In the genomic region with DNA sequence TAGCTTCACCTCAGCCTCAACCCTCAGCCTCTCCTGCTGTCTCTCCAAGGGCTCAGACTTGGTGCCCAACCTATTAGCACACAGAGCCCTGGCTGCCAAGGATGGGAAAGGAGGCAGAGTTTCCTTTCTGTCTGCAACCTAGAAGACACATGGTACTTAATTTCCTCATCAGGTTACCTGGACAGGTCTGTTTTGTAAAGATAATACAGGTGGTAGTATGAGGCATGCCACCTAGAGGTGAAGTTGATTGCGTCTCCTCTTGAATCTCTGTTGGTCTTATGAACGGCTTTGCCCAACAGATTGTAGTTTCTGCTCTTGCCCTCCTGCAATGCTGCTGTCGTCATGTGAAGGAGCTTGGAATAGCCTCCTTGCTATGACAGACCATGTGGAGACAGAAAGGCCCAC, we compare ENCODE assay signal across 12 cellular contexts. TPM values are rescaled to one million over a fixed set of nuclear protein-coding genes. Genes with fewer than 3 reads are reported as not detected.
DNase-seq lines count a peak whose midpoint lies in the region; ATAC-seq, FAIRE-seq and TF ChIP-seq lines count a peak whose summit lies in the region.
"Had no signal": no experiment of that assay in that cellular context is flagged by ENCODE, and none has a peak within 500 bp of the region (broad histone marks: within the 10 kb centered on the region; RNA-seq: fewer than 3 reads in every experiment).

No MANE protein-coding gene starts in this region.

- 15% methylated on average over 3 of the region's 3 CpGs for WGBS in HepG2 (ENCODE audit: low lambda C conversion rate)

- CTCF ChIA-PET in HepG2 (lab: Yijun Ruan, JAX; ENCODE audit: low intra/inter-chr PET ratio, low total read pairs): interaction anchor here (1.0 kb wide), 1 partner anchor 157 kb away, joined by 6 read pairs; no protein-coding TSS in a partner anchor

- H3K27ac ChIP-seq in Karpas-422 (ENCODE audit: low read length) (no peak overlapping the region), angular gyrus (ENCODE audit: low read depth, low read length) (peak overlapping the region; percentile 69), HepG2 (ENCODE audit: extremely low read length, insufficient read depth, low read length) (no peak overlapping the region)

- H3K4me1 ChIP-seq in Karpas-422 (ENCODE audit: low read length) (no peaks in the 10 kb centered on the region), HepG2 (ENCODE audit: insufficient read depth, low read length) (peaks cover 39% of the 10 kb centered on the region)

- H4K20me1 ChIP-seq in Karpas-422 (ENCODE audit: insufficient read depth, low read depth, low read length) (no peaks in the 10 kb centered on the region), HepG2 (ENCODE audit: insufficient read depth, low read length) (no peaks in the 10 kb centered on the region)

- H3K4me3 ChIP-seq in Karpas-422 (ENCODE audit: low read length): no peak overlapping the region
- H3K4me3 ChIP-seq in HepG2 (replicated peaks in 1 of 3; ENCODE audit: insufficient read depth in 1 of 3, low read depth in 2 of 3, low read length in 3 of 3): no peak overlapping the region
- H3K4me3 ChIP-seq in foreskin fibroblast (ENCODE audit: low read depth in 1 of 2, low read length in 2 of 2): no peak overlapping the region
- H3K4me3 ChIP-seq: heart right ventricle had no signal

- peak; percentile 22; the same call in 1 of the 2 replicates for TF ChIP-seq RAD21 in HepG2 (CRISPR knock-in tag; IDR thresholded peaks at IDR 0.05)

- intact Hi-C loops in HepG2 (cut with micrococcal nuclease; ENCODE audit: unreplicated experiment): loop anchor here (1.0 to 2.0 kb wide), 3 partner anchors 26 to 157 kb away; a partner anchor contains a TSS

- no TSS peak for BruUV-seq in HepG2 (replicated peaks; lab: Mats Ljungman, UMichigan)

- H3K9ac ChIP-seq in Karpas-422 (ENCODE audit: low read length) (no peak overlapping the region), HepG2 (ENCODE audit: insufficient read depth, low read depth, low read length) (no peak overlapping the region)

- no peaks in the 10 kb centered on the region for H3K79me2 ChIP-seq in Karpas-422 (ENCODE audit: low read length)
- H3K79me2 ChIP-seq in HepG2 (ENCODE audit: insufficient read depth, low read length): no peaks in the 10 kb centered on the region

- H3K4me2 ChIP-seq in Karpas-422 (ENCODE audit: low read depth, low read length, poor library complexity, severe bottlenecking) (no peak overlapping the region), HepG2 (ENCODE audit: low read depth, low read length) (no peak overlapping the region)

- FAIRE-seq in HepG2 (lab: Jason Lieb, UNC): peak; percentile 81
- FAIRE-seq: GM18507 had no signal

- H3K36me3 ChIP-seq in Karpas-422 (ENCODE audit: insufficient read depth, low read length) (no peaks in the 10 kb centered on the region), HepG2 (replicated peaks in 1 of 2; ENCODE audit: control insufficient read depth in 1 of 2, insufficient read depth in 2 of 2, low read length in 2 of 2) (no peaks in the 10 kb centered on the region)
- H3K36me3 ChIP-seq: heart right ventricle had no signal

- peak; percentile 66 for DNase-seq in G401 (ENCODE audit: low spot score)
- DNase-seq in Karpas-422: peak; percentile 51
- peak; percentile 55 for DNase-seq in HepG2 (ENCODE audit: low spot score)
- no peak for DNase-seq in activated CD8-positive, alpha-beta memory T cell treated with anti-CD3 and anti-CD28 coated beads, Interleukin-2, amount 50 U/mL, for 48 hours
- no peak for DNase-seq in hypothalamus (lab: John Stamatoyannopoulos, UW)
- DNase-seq in foreskin fibroblast: no peak
- DNase-seq: activated naive CD8-positive, alpha-beta T cell treated with anti-CD3 and anti-CD28 coated beads for 36 hours; heart right ventricle; KBM-7 had no signal

- TF ChIP-seq EP300 in HepG2 (IDR thresholded peaks at IDR 0.05; ENCODE audit: low read depth in 2 of 2, low read length in 2 of 2) (no peak), HepG2 (CRISPR knock-in tag; IDR thresholded peaks at IDR 0.05; ENCODE audit: borderline replicate concordance) (no peak)

- TF ChIP-seq POLR2A in HepG2 (IDR thresholded peaks at IDR 0.05; ENCODE audit: insufficient read depth in 1 of 2, low read depth in 2 of 2, low read length in 2 of 2): no peak

- TF ChIP-seq CTCF in HepG2 (CRISPR knock-in tag; IDR thresholded peaks at IDR 0.05) (peak; percentile 73), foreskin fibroblast (IDR thresholded peaks at IDR 0.05; ENCODE audit: low read depth, low read length) (no peak)

- H3K9me3 ChIP-seq in Karpas-422 (ENCODE audit: low read length) (no peaks in the 10 kb centered on the region), HepG2 (ENCODE audit: low read length) (no peaks in the 10 kb centered on the region)

- POLR2A ChIA-PET in HepG2 (lab: Yijun Ruan, JAX): no interaction called here

- H3K27me3 ChIP-seq in Karpas-422 (ENCODE audit: low read length): no peaks in the 10 kb centered on the region
- H3K27me3 ChIP-seq in HepG2 (ENCODE audit: control insufficient read depth in 1 of 2, insufficient read depth in 2 of 2, low read length in 2 of 2): no peaks in the 10 kb centered on the region
- H3K27me3 ChIP-seq: heart right ventricle had no signal

- no peak overlapping the region for H2AFZ ChIP-seq in Karpas-422 (ENCODE audit: low read length)
- peak overlapping the region; percentile 4 for H2AFZ ChIP-seq in HepG2 (ENCODE audit: low read length)

- H3K9me2 ChIP-seq in Karpas-422 (replicated peaks; ENCODE audit: insufficient read depth, low read length): no peaks in the 10 kb centered on the region

- in situ Hi-C loops in G401 (cut with HindIII; ENCODE audit: low sequenced_read_pairs) (no loop called here), HepG2 (cut with HindIII; ENCODE audit: extremely low pct_ligation_motif_present, low pct_unique_long_range_greater_than_20kb) (loop anchor here (10.0 kb wide), 1 partner anchor 51 kb away; a partner anchor contains a TSS)

- ATAC-seq in HepG2: peak; percentile 77
- ATAC-seq in HG02870 (IDR thresholded peaks at IDR 0.05; ENCODE audit: unreplicated experiment): no peak

TF ChIP-seq in HepG2, 621 proteins besides CTCF, POLR2A, EP300 and RAD21 (continues in another document):
- TF ChIP-seq PRPF4 (IDR thresholded peaks at IDR 0.05; ENCODE audit: low read depth, low read length, poor library complexity, severe bottlenecking): no peak

RNA-seq across cellular contexts. Expression of a gene that starts 44.5 kb away (rescaled TPM):
- 42.8 and 51.0 TPM in 2 replicates for total RNA-seq in G401 (2014; rRNA removed; shearing (Covaris generic))
- total RNA-seq in Karpas-422 (2014; rRNA removed; shearing (Covaris generic); ENCODE audit: low replicate concordance): 176 and 180 TPM in 2 replicates
- 66.4 and 108 TPM in 2 replicates for total RNA-seq in HepG2 (2016; rRNA removed; fragmentation: Illumina TruSeq; extraction: Trizol)
- 6.8 and 8.0 TPM in 2 replicates for total RNA-seq in HepG2 (2016; cell fraction: cytosol; rRNA removed; fragmentation: Illumina TruSeq; extraction: Trizol; ENCODE audit: low read depth)
- total RNA-seq in HepG2 (2016; cell fraction: insoluble cytoplasmic fraction; rRNA removed; fragmentation: Illumina TruSeq; extraction: Trizol): 66.9 and 102 TPM in 2 replicates
- 26.4 and 27.1 TPM in 2 replicates for total RNA-seq in HepG2 (2016; cell fraction: membrane; rRNA removed; fragmentation: Illumina TruSeq; extraction: Trizol)
- total RNA-seq in HepG2 (2016; cell fraction: nucleus; rRNA removed; fragmentation: Illumina TruSeq; extraction: Trizol): 37.8 and 39.3 TPM in 2 replicates
- polyA plus RNA-seq in HepG2 (2011; rRNA removed): 27.3 and 31.0 TPM in 2 replicates
- polyA plus RNA-seq in HepG2 (2011; cell fraction: cytosol; rRNA removed): 23.0 and 32.3 TPM in 2 replicates
- 13.2 and 16.8 TPM in 2 replicates for polyA plus RNA-seq in HepG2 (2011; cell fraction: nucleus; rRNA removed)
- 32.6 and 37.2 TPM in 2 replicates for polyA plus RNA-seq in HepG2 (2012)
- 2.5 and 3.5 TPM in 2 replicates for polyA plus RNA-seq in HepG2 (2016; cell fraction: cytosol; fragmentation: Illumina TruSeq; extraction: Trizol; ENCODE audit: low read depth)
- 62.4 and 63.9 TPM in 2 replicates for polyA plus RNA-seq in HepG2 (2016; cell fraction: insoluble cytoplasmic fraction; fragmentation: Illumina TruSeq; extraction: Trizol; ENCODE audit: low read depth)
- polyA plus RNA-seq in HepG2 (2016; cell fraction: membrane; fragmentation: Illumina TruSeq; extraction: Trizol; ENCODE audit: low read depth): 11.9 and 14.5 TPM in 2 replicates
- 27.7 and 40.2 TPM in 2 replicates for polyA plus RNA-seq in HepG2 (2016; cell fraction: nucleus; fragmentation: Illumina TruSeq; extraction: Trizol; ENCODE audit: insufficient read depth, low read depth)
- 70.4 and 98.0 TPM in 2 replicates for polyA minus RNA-seq in HepG2 (2011; rRNA and poly(A)+ RNA removed; ENCODE audit: low replicate concordance)
- polyA minus RNA-seq in HepG2 (2011; cell fraction: cytosol; rRNA and poly(A)+ RNA removed): 69.4 and 79.3 TPM in 2 replicates
- 46.7 and 61.4 TPM in 2 replicates for polyA minus RNA-seq in HepG2 (2011; cell fraction: nucleus; rRNA and poly(A)+ RNA removed)

RNA-seq across cellular contexts. Expression of a gene that starts 51.9 kb away (rescaled TPM):
- 10.9 and 13.4 TPM in 2 replicates for total RNA-seq in G401 (2014; rRNA removed; shearing (Covaris generic))
- total RNA-seq in Karpas-422 (2014; rRNA removed; shearing (Covaris generic); ENCODE audit: low replicate concordance): 22.7 and 37.8 TPM in 2 replicates
- 12.6 and 19.8 TPM in 2 replicates for total RNA-seq in HepG2 (2016; rRNA removed; fragmentation: Illumina TruSeq; extraction: Trizol)
- 1.5 and 1.9 TPM in 2 replicates for total RNA-seq in HepG2 (2016; cell fraction: cytosol; rRNA removed; fragmentation: Illumina TruSeq; extraction: Trizol; ENCODE audit: low read depth)
- total RNA-seq in HepG2 (2016; cell fraction: insoluble cytoplasmic fraction; rRNA removed; fragmentation: Illumina TruSeq; extraction: Trizol): 11.0 and 21.0 TPM in 2 replicates
- 6.1 and 6.2 TPM in 2 replicates for total RNA-seq in HepG2 (2016; cell fraction: membrane; rRNA removed; fragmentation: Illumina TruSeq; extraction: Trizol)
- 39.4 and 41.8 TPM in 2 replicates for total RNA-seq in HepG2 (2016; cell fraction: nucleus; rRNA removed; fragmentation: Illumina TruSeq; extraction: Trizol)
- 19.6 and 21.1 TPM in 2 replicates for polyA plus RNA-seq in HepG2 (2011; rRNA removed)
- 8.2 and 16.0 TPM in 2 replicates for polyA plus RNA-seq in HepG2 (2011; cell fraction: cytosol; rRNA removed)
- polyA plus RNA-seq in HepG2 (2011; cell fraction: nucleus; rRNA removed): 22.3 and 24.0 TPM in 2 replicates
- polyA plus RNA-seq in HepG2 (2012): 38.7 and 39.1 TPM in 2 replicates
- 1.5 and 1.6 TPM in 2 replicates for polyA plus RNA-seq in HepG2 (2016; cell fraction: cytosol; fragmentation: Illumina TruSeq; extraction: Trizol; ENCODE audit: low read depth)
- 11.7 and 15.5 TPM in 2 replicates for polyA plus RNA-seq in HepG2 (2016; cell fraction: insoluble cytoplasmic fraction; fragmentation: Illumina TruSeq; extraction: Trizol; ENCODE audit: low read depth)
- polyA plus RNA-seq in HepG2 (2016; cell fraction: membrane; fragmentation: Illumina TruSeq; extraction: Trizol; ENCODE audit: low read depth): 4.1 and 4.3 TPM in 2 replicates
- polyA plus RNA-seq in HepG2 (2016; cell fraction: nucleus; fragmentation: Illumina TruSeq; extraction: Trizol; ENCODE audit: insufficient read depth, low read depth): 43.3 and 45.1 TPM in 2 replicates
- 5.0 and 18.9 TPM in 2 replicates for polyA minus RNA-seq in HepG2 (2011; rRNA and poly(A)+ RNA removed; ENCODE audit: low replicate concordance)
- polyA minus RNA-seq in HepG2 (2011; cell fraction: cytosol; rRNA and poly(A)+ RNA removed): 22.4 and 27.3 TPM in 2 replicates
- 136 and 137 TPM in 2 replicates for polyA minus RNA-seq in HepG2 (2011; cell fraction: nucleus; rRNA and poly(A)+ RNA removed)

Comparison
In these comparisons a context has a peak if more than half of its experiments do, and no peak if none do; other contexts are left out.
1. DNase-seq: peak in G401 (single experiment), Karpas-422 (single experiment) and HepG2 (single experiment); none in activated CD8-positive, alpha-beta memory T cell treated with anti-CD3 and anti-CD28 coated beads, Interleukin-2, amount 50 U/mL, for 48 hours (single experiment), hypothalamus (0 of 51) and foreskin fibroblast (0 of 2).